In the genomic region with DNA sequence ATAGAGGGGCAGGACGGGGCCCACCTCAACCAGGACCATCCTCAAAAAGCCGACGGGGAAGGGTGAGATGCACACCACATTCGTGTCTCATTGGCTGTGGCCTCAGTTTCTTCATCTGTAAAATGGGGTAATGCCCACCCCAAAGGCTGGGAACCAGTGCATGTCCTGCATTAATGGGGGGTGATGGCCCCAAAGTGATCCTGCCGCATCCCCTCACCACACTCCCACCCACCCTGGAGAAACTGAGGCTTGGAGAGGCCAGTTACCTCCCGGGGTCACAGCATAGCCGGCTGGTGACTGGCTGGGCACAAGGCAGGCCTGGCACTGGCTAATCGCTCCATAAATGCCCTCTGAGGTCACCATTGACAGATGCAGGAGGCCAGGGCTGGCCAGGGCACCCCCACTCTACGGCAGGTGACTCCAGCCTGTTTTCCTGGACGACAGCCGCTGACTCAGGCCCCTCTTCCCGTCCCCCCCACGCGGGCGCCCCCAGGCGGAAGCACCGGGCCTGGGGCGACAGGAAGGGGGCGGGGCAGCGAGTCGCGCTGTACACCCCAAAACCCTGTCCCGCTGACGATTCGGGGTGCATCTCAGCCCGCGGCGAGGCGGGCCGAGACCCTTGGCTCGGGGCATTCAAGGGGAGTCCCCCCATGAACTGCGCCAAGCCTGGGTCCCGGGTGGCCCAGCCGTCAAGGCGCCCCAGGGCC, we compare ENCODE assay signal across 8 cellular contexts. TPM values are rescaled to one million over a fixed set of nuclear protein-coding genes. Genes with fewer than 3 reads are reported as not detected.
A peak's percentile ranks its signal among the peaks of the same experiment; 100 is the strongest.
DNase-seq lines count a peak whose midpoint lies in the region; ATAC-seq, FAIRE-seq and TF ChIP-seq lines count a peak whose summit lies in the region.

No MANE protein-coding gene starts in this region.

- H3K36me3 ChIP-seq in OCI-LY3 (replicated peaks; ENCODE audit: low read depth, low read length) (peaks cover 22% of the 10 kb centered on the region), pancreas (no peaks in the 10 kb centered on the region)

- no peak for FAIRE-seq in pancreas (lab: Jason Lieb, UNC)

- H3K27me3 ChIP-seq in OCI-LY3 (ENCODE audit: low read depth, low read length): no peaks in the 10 kb centered on the region
- H3K27me3 ChIP-seq in pancreas: no peaks in the 10 kb centered on the region

- peaks cover 24% of the 10 kb centered on the region for H3K36me3 Mint-ChIP-seq in activated T-helper 2 cell treated with anti-CD3 and anti-CD28 coated beads, Interferon-gamma antibody, Interleukin-2, Interleukin-4, amounts not matched to agents 10 μg/mL and 5 μg/mL and 100 μg/mL, durations not matched to agents 14 hours and 24 hours and 36 hours (ENCODE audit: low read depth)

- peak overlapping the region; percentile 81; the same call in 1 of the 2 replicates for H3K27ac ChIP-seq in OCI-LY3 (ENCODE audit: low read length)
- H3K27ac ChIP-seq in pancreas: peak overlapping the region; percentile 95 to 97 (median 96)

- intact Hi-C loops in activated T-helper 2 cell treated with anti-CD3 and anti-CD28 coated beads, Interferon-gamma antibody, Interleukin-2, Interleukin-4, amounts not matched to agents 10 μg/mL and 5 μg/mL and 100 μg/mL, durations not matched to agents 14 hours and 24 hours and 36 hours (cut with micrococcal nuclease): loop anchor here (10.0 kb wide), 1 partner anchor 157 kb away; a partner anchor contains a TSS
- intact Hi-C loops in pancreas (cut with DNase I): no loop called here

- 14 to 22% methylated on average over 22 to 35 of the region's 35 CpGs for WGBS in pancreas, 2 donors

- peak overlapping the region; percentile 62 for H3K27ac Mint-ChIP-seq in activated T-helper 2 cell treated with anti-CD3 and anti-CD28 coated beads, Interferon-gamma antibody, Interleukin-2, Interleukin-4, amounts not matched to agents 10 μg/mL and 5 μg/mL and 100 μg/mL, durations not matched to agents 14 hours and 24 hours and 36 hours

- H2AFZ ChIP-seq in OCI-LY3 (ENCODE audit: low read depth, low read length): no peak overlapping the region

- peaks cover 30% of the 10 kb centered on the region for H3K4me1 ChIP-seq in OCI-LY3 (ENCODE audit: low read length)
- H3K4me1 ChIP-seq in pancreas: peaks cover 36 to 39% (median 38%) of the 10 kb centered on the region in 3 donors

- H3K9me3 Mint-ChIP-seq in activated T-helper 2 cell treated with anti-CD3 and anti-CD28 coated beads, Interferon-gamma antibody, Interleukin-2, Interleukin-4, amounts not matched to agents 10 μg/mL and 5 μg/mL and 100 μg/mL, durations not matched to agents 14 hours and 24 hours and 36 hours: no peaks in the 10 kb centered on the region

- TF ChIP-seq CTCF in OCI-LY3 (IDR thresholded peaks at IDR 0.05; ENCODE audit: low read depth, low read length) (peak; percentile 60), pancreas (IDR thresholded peaks at IDR 0.05) (no peak)

- peak overlapping the region; percentile 78 for H3K4me3 ChIP-seq in OCI-LY3 (ENCODE audit: low read length)
- H3K4me3 ChIP-seq in pancreas: peak overlapping the region; percentile 51 to 96 (median 76)

- H3K4me1 Mint-ChIP-seq in activated T-helper 2 cell treated with anti-CD3 and anti-CD28 coated beads, Interferon-gamma antibody, Interleukin-2, Interleukin-4, amounts not matched to agents 10 μg/mL and 5 μg/mL and 100 μg/mL, durations not matched to agents 14 hours and 24 hours and 36 hours (ENCODE audit: low read depth): peaks cover 5% of the 10 kb centered on the region

- ATAC-seq in GM21526 (IDR thresholded peaks at IDR 0.05; ENCODE audit: low FRiP score, unreplicated experiment) (peak; percentile 6), pancreas (peak; percentile 0 to 6 (median 1))

- H3K4me2 ChIP-seq in OCI-LY3 (ENCODE audit: low read length): peak overlapping the region; percentile 70

- DNase-seq in AG08396 (ENCODE audit: low spot score) (peak; percentile 69), glomerular visceral epithelial cell (ENCODE audit: extremely low spot score) (peak; percentile 80), pancreas (peak; percentile 77 to 88 (median 84)), DMS114 treated with DMSO at 0.1 percent for 48 hours (lab: John Stamatoyannopoulos, UW; ENCODE audit: unreplicated experiment) (no peak), dedifferentiated amniotic fluid mesenchymal stem cell (ENCODE audit: extremely low spot score) (no peak)
- peak; percentile 73 for DNase-seq in activated T-helper 2 cell treated with anti-CD3 and anti-CD28 coated beads, Interferon-gamma antibody, Interleukin-2, Interleukin-4, amounts not matched to agents 10 μg/mL and 5 μg/mL and 100 μg/mL, durations not matched to agents 14 hours and 24 hours and 36 hours (ENCODE audit: low spot score)

- H4K20me1 ChIP-seq in OCI-LY3 (ENCODE audit: insufficient read depth, low read length): no peaks in the 10 kb centered on the region

- no peaks in the 10 kb centered on the region for H3K27me3 Mint-ChIP-seq in activated T-helper 2 cell treated with anti-CD3 and anti-CD28 coated beads, Interferon-gamma antibody, Interleukin-2, Interleukin-4, amounts not matched to agents 10 μg/mL and 5 μg/mL and 100 μg/mL, durations not matched to agents 14 hours and 24 hours and 36 hours (ENCODE audit: low read depth)

- H3K4me3 Mint-ChIP-seq in activated T-helper 2 cell treated with anti-CD3 and anti-CD28 coated beads, Interferon-gamma antibody, Interleukin-2, Interleukin-4, amounts not matched to agents 10 μg/mL and 5 μg/mL and 100 μg/mL, durations not matched to agents 14 hours and 24 hours and 36 hours (ENCODE audit: low read depth): peak overlapping the region; percentile 64

- H3K79me2 ChIP-seq in OCI-LY3 (ENCODE audit: low read length): peaks cover 33% of the 10 kb centered on the region

- peak overlapping the region; percentile 82; the same call in 1 of the 2 replicates for H3K9ac ChIP-seq in OCI-LY3 (ENCODE audit: low read length)

- no peaks in the 10 kb centered on the region for H3K9me3 ChIP-seq in OCI-LY3 (ENCODE audit: insufficient read depth, low read length)
- no peaks in the 10 kb centered on the region for H3K9me3 ChIP-seq in pancreas

RNA-seq across cellular contexts. Expression of a gene that starts 0.5 kb away (rescaled TPM):
- total RNA-seq in activated T-helper 2 cell treated with anti-CD3 and anti-CD28 coated beads, Interferon-gamma antibody, Interleukin-2, Interleukin-4, amounts not matched to agents 10 μg/mL and 5 μg/mL and 100 μg/mL, durations not matched to agents 14 hours and 24 hours and 36 hours: 84.7 and 85.4 TPM in 2 replicates
- 10 to 100 TPM; 32.1 to 78.0 (median 49.1) TPM for total RNA-seq in pancreas
- 10 to 100 TPM; 36.6 to 49.1 TPM for polyA plus RNA-seq in pancreas

RNA-seq across cellular contexts. Expression of a gene that starts 6.3 kb away (rescaled TPM):
- total RNA-seq in activated T-helper 2 cell treated with anti-CD3 and anti-CD28 coated beads, Interferon-gamma antibody, Interleukin-2, Interleukin-4, amounts not matched to agents 10 μg/mL and 5 μg/mL and 100 μg/mL, durations not matched to agents 14 hours and 24 hours and 36 hours: 233 and 240 TPM in 2 replicates
- 100 to 1,000 TPM in 5 of 6 donors, 10 to 100 TPM in 1; 97.3 to 192 (median 149) TPM for total RNA-seq in pancreas
- 100 to 1,000 TPM; 173 to 515 TPM for polyA plus RNA-seq in pancreas

RNA-seq across cellular contexts. Expression of a gene that starts 10.1 kb away (rescaled TPM):
- 3.5 and 3.7 TPM in 2 replicates for total RNA-seq in activated T-helper 2 cell treated with anti-CD3 and anti-CD28 coated beads, Interferon-gamma antibody, Interleukin-2, Interleukin-4, amounts not matched to agents 10 μg/mL and 5 μg/mL and 100 μg/mL, durations not matched to agents 14 hours and 24 hours and 36 hours
- 1 to 10 TPM in 1 of 6 donors, under 1 TPM in 5; 0.16 to 1.1 (median 0.51) TPM for total RNA-seq in pancreas
- polyA plus RNA-seq in pancreas: 1 to 10 TPM; 2.0 to 2.6 TPM

RNA-seq across cellular contexts. Expression of a gene that starts 21.2 kb away (rescaled TPM):
- 214 and 226 TPM in 2 replicates for total RNA-seq in activated T-helper 2 cell treated with anti-CD3 and anti-CD28 coated beads, Interferon-gamma antibody, Interleukin-2, Interleukin-4, amounts not matched to agents 10 μg/mL and 5 μg/mL and 100 μg/mL, durations not matched to agents 14 hours and 24 hours and 36 hours
- 100 to 1,000 TPM; 232 to 607 (median 483) TPM for total RNA-seq in pancreas
- 1,000 to 10,000 TPM in 1 of 2 donors, 100 to 1,000 TPM in 1; 802 to 1,009 TPM for polyA plus RNA-seq in pancreas

RNA-seq across cellular contexts. Expression of a gene that starts 27.4 kb away (rescaled TPM):
- total RNA-seq in activated T-helper 2 cell treated with anti-CD3 and anti-CD28 coated beads, Interferon-gamma antibody, Interleukin-2, Interleukin-4, amounts not matched to agents 10 μg/mL and 5 μg/mL and 100 μg/mL, durations not matched to agents 14 hours and 24 hours and 36 hours: 91.7 and 99.4 TPM in 2 replicates
- total RNA-seq in pancreas: 10 to 100 TPM; 16.1 to 26.1 (median 22.9) TPM
- polyA plus RNA-seq in pancreas: 10 to 100 TPM; 69.8 to 83.4 TPM

Comparison
In these comparisons a context has a peak if more than half of its experiments do, and no peak if none do; other contexts are left out.
1. DNase-seq: peak in AG08396 (single experiment), activated T-helper 2 cell treated with anti-CD3 and anti-CD28 coated beads, Interferon-gamma antibody, Interleukin-2, Interleukin-4, amounts not matched to agents 10 μg/mL and 5 μg/mL and 100 μg/mL, durations not matched to agents 14 hours and 24 hours and 36 hours (single experiment), glomerular visceral epithelial cell (single experiment) and pancreas (6 of 6); none in DMS114 treated with DMSO at 0.1 percent for 48 hours (single experiment) and dedifferentiated amniotic fluid mesenchymal stem cell (single experiment).